ENCODE assay signal across 10 cellular contexts in the genomic region with DNA sequence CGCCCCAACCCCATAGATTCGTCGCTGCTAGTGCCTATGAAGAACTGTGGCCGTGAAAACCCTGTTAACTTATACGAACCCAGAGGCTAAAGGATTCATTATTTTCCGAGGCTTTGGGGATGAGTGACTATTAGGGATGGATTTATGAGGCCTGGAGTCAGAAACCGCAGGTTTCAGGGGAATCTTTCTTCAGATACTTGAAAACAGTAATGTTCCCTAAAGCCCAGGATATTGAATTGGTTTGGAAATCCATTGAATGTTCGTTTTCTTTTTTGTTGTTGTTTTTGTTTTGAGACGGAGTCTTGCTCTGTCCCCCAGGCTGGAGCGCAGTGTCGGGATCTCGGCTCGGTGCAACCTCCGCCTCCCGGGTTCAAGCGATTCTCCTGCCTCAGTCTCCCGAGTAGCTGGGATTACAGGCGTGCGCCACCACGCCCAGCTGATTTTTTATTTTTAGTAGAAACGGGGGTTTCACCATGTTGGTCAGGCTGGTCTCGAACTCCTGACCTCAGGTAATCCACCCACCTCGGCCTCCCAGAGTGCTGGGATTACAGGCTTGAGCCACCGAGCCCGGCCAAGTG. TPM values are rescaled to one million over a fixed set of nuclear protein-coding genes. Genes with fewer than 3 reads are reported as not detected.
A peak's percentile ranks its signal among the peaks of the same experiment; 100 is the strongest.
DNase-seq lines count a peak whose midpoint lies in the region; ATAC-seq and TF ChIP-seq lines count a peak whose summit lies in the region.
"Not testable (repeated sequence)": the region's sequence is repeated elsewhere in the genome, so short reads cannot be mapped to it uniquely, and the experiment has no call there.
"Had no signal": no experiment of that assay in that cellular context is flagged by ENCODE, and none has a peak within 500 bp of the region (broad histone marks: within the 10 kb centered on the region; RNA-seq: fewer than 3 reads in every experiment).

No MANE protein-coding gene starts in this region.

- H3K4me3 Mint-ChIP-seq in T-helper 17 cell, result peak overlapping the region; percentile 100
- peak overlapping the region; percentile 100 for H3K4me3 Mint-ChIP-seq in endothelial cell (ENCODE audit: unreplicated experiment)
- peak overlapping the region; percentile 94 to 98 (median 96) for H3K4me3 Mint-ChIP-seq in immature natural killer cell
- H3K4me3 Mint-ChIP-seq in stimulated activated naive CD8-positive, alpha-beta T cell treated with anti-CD3 and anti-CD28 coated beads, Interleukin-15, amount 100 ng/mL, for 72 hours, result peak overlapping the region; percentile 92 to 100

- not testable (repeated sequence) for H4K20me1 ChIP-seq in neural cell (ENCODE audit: insufficient read depth)

- not testable (repeated sequence) for H3K9me3 Mint-ChIP-seq in endothelial cell (ENCODE audit: unreplicated experiment); immature natural killer cell; stimulated activated naive CD8-positive, alpha-beta T cell treated with anti-CD3 and anti-CD28 coated beads, Interleukin-15, amount 100 ng/mL, for 72 hours

- TF ChIP-seq CTCF in BE2C (IDR thresholded peaks at IDR 0.05; ENCODE audit: low read depth, low read length); adrenal gland (IDR thresholded peaks at IDR 0.05); endothelial cell (IDR thresholded peaks at IDR 0.05; ENCODE audit: unreplicated experiment); neural cell (IDR thresholded peaks at IDR 0.05; ENCODE audit: poor library complexity, severe bottlenecking): not testable (repeated sequence)

- not testable (repeated sequence) for H3K4me1 ChIP-seq in BE2C; HUES48 (ENCODE audit: control insufficient read depth, insufficient read depth, low read length)
- H3K4me1 ChIP-seq in adrenal gland (replicated peaks in 1 of 2), result peaks cover 17 to 26% of the 10 kb centered on the region in 2 donors

- not testable (repeated sequence) for H3F3A ChIP-seq in neural cell (ENCODE audit: insufficient read depth, low read length, poor library complexity, severe bottlenecking)

- not testable (repeated sequence) for DNase-seq in BE2C; T-helper 17 cell; adrenal gland; endothelial cell (ENCODE audit: low spot score); immature natural killer cell; stimulated activated naive CD8-positive, alpha-beta T cell treated with anti-CD3 and anti-CD28 coated beads, Interleukin-15, amount 100 ng/mL, for 72 hours

- peak overlapping the region; percentile 96 for H3K27ac ChIP-seq in HUES48 (ENCODE audit: low read depth, low read length)
- peak overlapping the region; percentile 83 to 94 (median 90) for H3K27ac ChIP-seq in adrenal gland
- H3K27ac ChIP-seq in neural cell (ENCODE audit: low read length), result peak overlapping the region; percentile 96

- H3K9ac ChIP-seq in HUES48 (ENCODE audit: low read depth, low read length) (peak overlapping the region; percentile 94), neural cell (ENCODE audit: low read length) (peak overlapping the region; percentile 85)

- 6 to 13% (median 9%) methylated on average over 25 of the region's 25 CpGs for WGBS in adrenal gland, 4 donors

- TF ChIP-seq POLR2A in adrenal gland (IDR thresholded peaks at IDR 0.05), result not testable (repeated sequence)

- H3K4me1 Mint-ChIP-seq in T-helper 17 cell, result peaks cover 15% of the 10 kb centered on the region
- H3K4me1 Mint-ChIP-seq in endothelial cell (ENCODE audit: unreplicated experiment), result peaks cover 11% of the 10 kb centered on the region
- H3K4me1 Mint-ChIP-seq in immature natural killer cell, result peaks cover 25 to 35% of the 10 kb centered on the region in 2 donors
- peaks cover 38% of the 10 kb centered on the region for H3K4me1 Mint-ChIP-seq in stimulated activated naive CD8-positive, alpha-beta T cell treated with anti-CD3 and anti-CD28 coated beads, Interleukin-15, amount 100 ng/mL, for 72 hours

- peak overlapping the region; percentile 88 for H3K4me2 ChIP-seq in neural cell (ENCODE audit: low read length)

- peak overlapping the region; percentile 98 for H2AFZ ChIP-seq in neural cell (ENCODE audit: low read depth, low read length)

- H3K79me2 ChIP-seq in neural cell (replicated peaks; ENCODE audit: insufficient read depth, low read length), result peaks cover 13% of the 10 kb centered on the region

- not testable (repeated sequence) for ATAC-seq in T-helper 17 cell; stimulated activated naive CD8-positive, alpha-beta T cell treated with anti-CD3 and anti-CD28 coated beads, Interleukin-15, amount 100 ng/mL, for 72 hours

- intact Hi-C loops in adrenal gland (cut with DNase I), result not testable (repeated sequence)

- H3K9me3 ChIP-seq in BE2C; HUES48 (ENCODE audit: control insufficient read depth, insufficient read depth, low read length); T-helper 17 cell (ENCODE audit: control insufficient read depth, low read length, poor library complexity, severe bottlenecking); adrenal gland (replicated peaks in 1 of 3); neural cell (ENCODE audit: low read length): not testable (repeated sequence)

- not testable (repeated sequence) for H3K27me3 Mint-ChIP-seq in T-helper 17 cell; endothelial cell (ENCODE audit: unreplicated experiment); stimulated activated naive CD8-positive, alpha-beta T cell treated with anti-CD3 and anti-CD28 coated beads, Interleukin-15, amount 100 ng/mL, for 72 hours
- H3K27me3 Mint-ChIP-seq in immature natural killer cell (ENCODE audit: low read depth in 3 of 3), result peaks cover 8 to 10% (median 9%) of the 10 kb centered on the region in 3 donors

- H3K4me3 ChIP-seq in BE2C (ENCODE audit: low read depth, low read length) (peak overlapping the region; percentile 100), HUES48 (ENCODE audit: low read depth, low read length) (peak overlapping the region; percentile 96), adrenal gland (peak overlapping the region; percentile 71 to 85 (median 77)), neural cell (ENCODE audit: low read length) (peak overlapping the region; percentile 80)

- H3K36me3 ChIP-seq in BE2C, result peaks cover 47% of the 10 kb centered on the region
- peaks cover 43% of the 10 kb centered on the region for H3K36me3 ChIP-seq in HUES48 (ENCODE audit: control insufficient read depth, insufficient read depth, low read length)
- peaks cover 0 to 37% of the 10 kb centered on the region in 2 donors for H3K36me3 ChIP-seq in adrenal gland (replicated peaks in 1 of 2)
- H3K36me3 ChIP-seq in neural cell (ENCODE audit: insufficient read depth, low read length), result not testable (repeated sequence)

- not testable (repeated sequence) for H3K36me3 Mint-ChIP-seq in T-helper 17 cell (ENCODE audit: low read depth)
- peaks cover 20% of the 10 kb centered on the region for H3K36me3 Mint-ChIP-seq in endothelial cell (ENCODE audit: low read depth, unreplicated experiment)
- H3K36me3 Mint-ChIP-seq in immature natural killer cell, result peaks cover 11 to 19% (median 16%) of the 10 kb centered on the region in 3 donors

- not testable (repeated sequence) for H3K27me3 ChIP-seq in BE2C; HUES48 (ENCODE audit: control insufficient read depth, insufficient read depth, low read length); adrenal gland; neural cell (ENCODE audit: insufficient read depth, low read depth, low read length)

- H3K27ac Mint-ChIP-seq in T-helper 17 cell, result peak overlapping the region; percentile 100
- H3K27ac Mint-ChIP-seq in endothelial cell (ENCODE audit: unreplicated experiment), result peak overlapping the region; percentile 99
- H3K27ac Mint-ChIP-seq in immature natural killer cell, result peak overlapping the region; percentile 95 to 99 (median 97)
- peak overlapping the region; percentile 100 for H3K27ac Mint-ChIP-seq in stimulated activated naive CD8-positive, alpha-beta T cell treated with anti-CD3 and anti-CD28 coated beads, Interleukin-15, amount 100 ng/mL, for 72 hours

- H3K9me2 ChIP-seq in neural cell (ENCODE audit: insufficient read depth, low read length), result not testable (repeated sequence)

- TF ChIP-seq EP300 in neural cell (conservative IDR thresholded peaks at IDR 0.05; ENCODE audit: poor library complexity, severe bottlenecking), result not testable (repeated sequence)

- not testable (repeated sequence) for TF ChIP-seq RAD21 in neural cell (conservative IDR thresholded peaks at IDR 0.05)

RNA-seq across cellular contexts. Expression of a gene that starts 0.9 kb away (rescaled TPM):
- 111 TPM for polyA plus RNA-seq in BE2C (2012; ENCODE audit: insufficient read depth, insufficient read length, low read depth)
- total RNA-seq in T-helper 17 cell, result 10 to 100 TPM; 61.7 to 73.9 TPM
- total RNA-seq in adrenal gland, result 100 to 1,000 TPM in 2 of 8 donors, 10 to 100 TPM in 6; 90.2 to 130 (median 94.1) TPM
- polyA plus RNA-seq in adrenal gland, result 100 to 1,000 TPM in 1 of 3 donors, 10 to 100 TPM in 2; 33.3 to 106 (median 47.2) TPM
- total RNA-seq in endothelial cell (ENCODE audit: unreplicated experiment), result 58.1 TPM
- polyA plus RNA-seq in immature natural killer cell, result 10 to 100 TPM; 42.4 to 90.8 (median 50.5) TPM
- 84.6 and 88.5 TPM in 2 replicates for polyA plus RNA-seq in neural cell
- polyA minus RNA-seq in neural cell, result 147 and 171 TPM in 2 replicates

RNA-seq across cellular contexts. Expression of a gene that starts 35.5 kb away (rescaled TPM):
- not detected for polyA plus RNA-seq in BE2C (2012; ENCODE audit: insufficient read depth, insufficient read length, low read depth)
- total RNA-seq in T-helper 17 cell, result 10 to 100 TPM in 1 of 2 donors, 1 to 10 TPM in 1; 1.8 to 35.0 TPM
- under 1 TPM in 1 of 8 donors, not detected in 7; 0.34 TPM for total RNA-seq in adrenal gland
- not detected for polyA plus RNA-seq in adrenal gland
- not detected for total RNA-seq in endothelial cell (ENCODE audit: unreplicated experiment)
- 1 to 10 TPM in 1 of 3 donors, under 1 TPM in 1, not detected in 1; 0.62 to 3.1 TPM for polyA plus RNA-seq in immature natural killer cell
- not detected in 2 replicates for polyA plus RNA-seq in neural cell
- not detected in 2 replicates for polyA minus RNA-seq in neural cell
- total RNA-seq: frontal cortex, myocyte had no signal

RNA-seq across cellular contexts. Expression of a gene that starts 49.0 kb away (rescaled TPM):
- 63.3 TPM for polyA plus RNA-seq in BE2C (2012; ENCODE audit: insufficient read depth, insufficient read length, low read depth)
- total RNA-seq in T-helper 17 cell (10 to 100 TPM; 45.7 to 51.9 TPM), adrenal gland (10 to 100 TPM; 26.8 to 59.7 (median 41.3) TPM), endothelial cell (ENCODE audit: unreplicated experiment) (106 TPM)
- polyA plus RNA-seq in adrenal gland (10 to 100 TPM; 22.4 to 53.5 (median 48.2) TPM), immature natural killer cell (100 to 1,000 TPM in 2 of 3 donors, 10 to 100 TPM in 1; 92.9 to 129 (median 119) TPM), neural cell (26.4 and 37.3 TPM in 2 replicates)
- 20.8 and 23.6 TPM in 2 replicates for polyA minus RNA-seq in neural cell
